In genomic region chr20:46077642-46078305, GRCh38 we compare ENCODE assay signal across 20 cellular contexts. TPM values are rescaled to one million over a fixed set of nuclear protein-coding genes. Genes with fewer than 3 reads are reported as not detected.
DNase-seq lines count a peak whose midpoint lies in the region; ATAC-seq, FAIRE-seq and TF ChIP-seq lines count a peak whose summit lies in the region.
"Had no signal": no experiment of that assay in that cellular context is flagged by ENCODE, and none has a peak within 500 bp of the region (broad histone marks: within the 10 kb centered on the region; RNA-seq: fewer than 3 reads in every experiment).

No MANE protein-coding gene starts in this region.

- TF ChIP-seq EP300 in GM12878 (IDR thresholded peaks at IDR 0.05; ENCODE audit: borderline replicate concordance in 1 of 2, control insufficient read depth in 1 of 2, low read depth in 2 of 2, low read length in 2 of 2) (no peak), neural cell (conservative IDR thresholded peaks at IDR 0.05; ENCODE audit: poor library complexity, severe bottlenecking) (no peak)

- H3K27me3 ChIP-seq in GM12878 (replicated peaks in 1 of 2; ENCODE audit: control insufficient read depth in 2 of 2, insufficient read depth in 2 of 2, low read length in 1 of 2) (no peaks in the 10 kb centered on the region), neural cell (ENCODE audit: insufficient read depth, low read depth, low read length) (no peaks in the 10 kb centered on the region)
- H3K27me3 ChIP-seq: BLaER1 had no signal

- H3K4me1 ChIP-seq in GM12878 (ENCODE audit: control insufficient read depth, insufficient read depth, low read length), result no peaks in the 10 kb centered on the region
- H3K4me1 ChIP-seq: BLaER1 had no signal

- H3K4me2 ChIP-seq in GM12878 (ENCODE audit: control insufficient read depth, insufficient read depth), result no peak overlapping the region
- no peak overlapping the region for H3K4me2 ChIP-seq in neural cell (ENCODE audit: low read length)
- H3K4me2 ChIP-seq: BLaER1 had no signal

- TF ChIP-seq RAD21 in GM12878 (IDR thresholded peaks at IDR 0.05; ENCODE audit: insufficient read depth, low read depth, low read length), result no peak
- TF ChIP-seq RAD21 in neural cell (conservative IDR thresholded peaks at IDR 0.05), result no peak

- POLR2A ChIA-PET in GM12878 (lab: Charles Lee), result interaction anchor here (0.8 to 1.5 kb wide), 2 partner anchors 9 to 11 kb away, joined by 3 to 6 read pairs; no protein-coding TSS in a partner anchor

- RAD21 ChIA-PET in GM12878 (lab: Charles Lee; ENCODE audit: unreplicated experiment), result interaction anchor here (1.1 kb wide), 1 partner anchor 53 kb away, joined by 3 read pairs; no protein-coding TSS in a partner anchor

- SMC1A ChIA-PET in GM12878 (lab: Charles Lee; ENCODE audit: uncharacterized antibody, unreplicated experiment), result interaction anchor here (0.6 to 3.5 kb wide), 2 partner anchors 11 to 48 kb away, joined by 4 to 14 read pairs; no protein-coding TSS in a partner anchor

- H2AFZ ChIP-seq in GM12878 (ENCODE audit: control insufficient read depth, low read depth, low read length) (no peak overlapping the region), neural cell (ENCODE audit: low read depth, low read length) (no peak overlapping the region)
- H2AFZ ChIP-seq: GM23248 had no signal

- DNase-seq in NCI-H2171 treated with DMSO at 0.1 percent for 48 hours (lab: John Stamatoyannopoulos, UW) (peak; percentile 74), NCI-H2171 (lab: John Stamatoyannopoulos, UW) (no peak), GM12878 (ENCODE audit: low read depth, low spot score) (no peak), foreskin melanocyte (peak; percentile 59), RCC 7860 (ENCODE audit: low spot score) (no peak)
- DNase-seq: 8988T; CD4-positive, alpha-beta memory T cell; DMS153; DMS79; GDM1; GM23248 had no signal

- no peak overlapping the region for H3K4me3 ChIP-seq in GM12878
- H3K4me3 ChIP-seq in neural cell (ENCODE audit: low read length), result no peak overlapping the region
- H3K4me3 ChIP-seq: BLaER1, GM23248, HAP-1 had no signal

- no peaks in the 10 kb centered on the region for H3K9me2 ChIP-seq in neural cell (ENCODE audit: insufficient read depth, low read length)

- BruUV-seq in GM12878 (replicated peaks; lab: Mats Ljungman, UMichigan), result no TSS peak

- no peak overlapping the region for H3K9ac ChIP-seq in GM12878 (ENCODE audit: control insufficient read depth, insufficient read depth, low read length)
- no peak overlapping the region for H3K9ac ChIP-seq in neural cell (ENCODE audit: low read length)
- H3K9ac ChIP-seq: BLaER1, GM23248 had no signal

- no peak for TF ChIP-seq CTCF in GM12878 (IDR thresholded peaks at IDR 0.05 in 2 of 3, conservative IDR thresholded peaks at IDR 0.05 in 1 of 3; ENCODE audit: control insufficient read depth in 2 of 3, extremely low read depth in 1 of 3, insufficient read depth in 1 of 3, low read depth in 3 of 3, low read length in 3 of 3)
- no peak for TF ChIP-seq CTCF in neural cell (IDR thresholded peaks at IDR 0.05; ENCODE audit: poor library complexity, severe bottlenecking)

- H4K20me1 ChIP-seq in GM12878 (ENCODE audit: control insufficient read depth, insufficient read depth) (peaks cover 3% of the 10 kb centered on the region; the same call in 1 of the 2 replicates), neural cell (ENCODE audit: insufficient read depth) (peaks cover 3% of the 10 kb centered on the region)

- TF ChIP-seq POLR2A in GM12878 (IDR thresholded peaks at IDR 0.05; ENCODE audit: low read depth, low read length), result 0 out of 2 replicates have a peak, but pooled peaks have one; percentile 23

- no peak overlapping the region for H3K27ac ChIP-seq in GM12878 (ENCODE audit: control insufficient read depth, insufficient read depth)
- H3K27ac ChIP-seq in neural cell (ENCODE audit: low read length), result no peak overlapping the region
- H3K27ac ChIP-seq: BLaER1, GM23248, HL-60 had no signal

- FAIRE-seq in GM12878 (lab: Jason Lieb, UNC) (no peak), RCC 7860 (lab: Jason Lieb, UNC) (no peak)

- ATAC-seq in GM12878 (peak; percentile 52), HG02870 (IDR thresholded peaks at IDR 0.05; ENCODE audit: unreplicated experiment) (no peak)
- ATAC-seq in activated CD4-positive, CD25-positive, alpha-beta regulatory T cell treated with anti-CD3 and anti-CD28 coated beads, Interleukin-2, amount 50 U/mL, for 24 hours, result no peak

- H3F3A ChIP-seq in neural cell (ENCODE audit: insufficient read depth, low read length, poor library complexity, severe bottlenecking), result no peaks in the 10 kb centered on the region

- CTCF ChIA-PET in GM12878 (lab: Yijun Ruan, JAX), result interaction anchor here (0.9 kb wide), 1 partner anchor 11 kb away, joined by 3 read pairs; no protein-coding TSS in a partner anchor

- intact Hi-C loops in GM12878 (cut with micrococcal nuclease; ENCODE audit: unreplicated experiment), result no loop called here

- H3K9me3 ChIP-seq in GM12878 (replicated peaks; ENCODE audit: control insufficient read depth, insufficient read depth, low read length) (no peaks in the 10 kb centered on the region), neural cell (ENCODE audit: low read length) (no peaks in the 10 kb centered on the region)
- H3K9me3 ChIP-seq: BLaER1, HAP-1 had no signal

- peaks cover 24% of the 10 kb centered on the region for H3K79me2 ChIP-seq in GM12878 (ENCODE audit: control insufficient read depth, insufficient read depth, low read length)
- peaks cover 52% of the 10 kb centered on the region for H3K79me2 ChIP-seq in neural cell (replicated peaks; ENCODE audit: insufficient read depth, low read length)

- H3K36me3 ChIP-seq in GM12878 (ENCODE audit: control insufficient read depth in 2 of 2, insufficient read depth in 2 of 2, low read length in 1 of 2) (peaks cover 8 to 32% of the 10 kb centered on the region in 2 experiments), neural cell (ENCODE audit: insufficient read depth, low read length) (peaks cover 9% of the 10 kb centered on the region)
- H3K36me3 ChIP-seq: HAP-1 had no signal

- WGBS in GM12878 (ENCODE audit: insufficient coverage, insufficient replicate concordance, low lambda C conversion rate, missing lambda C conversion rate), result 95% methylated on average over 8 of the region's 8 CpGs

- in situ Hi-C loops in GM12878 (cut with MboI), result no loop called here

RNA-seq across cellular contexts. Expression of gene NCOA5, which starts 12.0 kb away (rescaled TPM):
- total RNA-seq in GM12878 (2013; cell fraction: nucleolus; rRNA removed), result 11.1 and 13.8 TPM in 2 replicates
- 28.9 and 31.8 TPM in 2 replicates for total RNA-seq in GM12878 (2014; rRNA removed)
- 20.8 and 22.5 TPM in 2 replicates for total RNA-seq in GM12878 (2014; rRNA removed; fragmentation: Illumina TruSeq; extraction: Trizol)
- total RNA-seq in GM12878 (2021), result 30.3 and 35.0 TPM in 2 replicates
- polyA plus RNA-seq in GM12878 (2011; ENCODE audit: low read depth), result 11.7 TPM
- polyA plus RNA-seq in GM12878 (2011; rRNA removed), result 21.6 and 29.6 TPM in 2 replicates
- polyA plus RNA-seq in GM12878 (2011; cell fraction: cytosol; rRNA removed), result 22.4 and 24.3 TPM in 2 replicates
- 35.0 and 45.1 TPM in 2 replicates for polyA plus RNA-seq in GM12878 (2011; cell fraction: nucleus; rRNA removed)
- polyA plus RNA-seq in GM12878 (2012), result 13.8 and 18.1 TPM in 2 replicates
- polyA plus RNA-seq in GM12878 (2014; fragmentation: Illumina TruSeq; extraction: Trizol), result 38.1 and 39.0 TPM in 2 replicates
- polyA plus RNA-seq in GM12878 (2014; fragmentation: Nextera tagmentation; extraction: Ambion mirVana), result 1 to 10 TPM; 7.7 to 8.8 TPM
- polyA plus RNA-seq in GM12878 (2014; rRNA removed), result 29.8 and 30.2 TPM in 2 replicates
- polyA plus RNA-seq in GM12878 (2016; fragmentation: Nextera tagmentation; extraction: Ambion mirVana), result 10 to 100 TPM; 30.5 to 35.3 TPM
- 20.5 and 20.7 TPM in 2 replicates for polyA minus RNA-seq in GM12878 (2011; rRNA and poly(A)+ RNA removed)
- 10.7 and 11.1 TPM in 2 replicates for polyA minus RNA-seq in GM12878 (2011; cell fraction: cytosol; rRNA and poly(A)+ RNA removed)
- polyA minus RNA-seq in GM12878 (2011; cell fraction: nucleus; rRNA and poly(A)+ RNA removed), result 7.6 and 13.9 TPM in 2 replicates
- 23.0 and 29.9 TPM in 2 replicates for polyA plus RNA-seq in neural cell
- polyA minus RNA-seq in neural cell, result 41.3 and 41.4 TPM in 2 replicates

RNA-seq across cellular contexts. Expression of gene CD40, which starts 40.3 kb away (rescaled TPM):
- total RNA-seq in GM12878 (2013; cell fraction: nucleolus; rRNA removed), result 203 and 210 TPM in 2 replicates
- 116 and 120 TPM in 2 replicates for total RNA-seq in GM12878 (2014; rRNA removed)
- total RNA-seq in GM12878 (2014; rRNA removed; fragmentation: Illumina TruSeq; extraction: Trizol), result 75.6 and 77.7 TPM in 2 replicates
- total RNA-seq in GM12878 (2021), result 99.0 and 103 TPM in 2 replicates
- 76.0 TPM for polyA plus RNA-seq in GM12878 (2011; ENCODE audit: low read depth)
- 137 and 193 TPM in 2 replicates for polyA plus RNA-seq in GM12878 (2011; rRNA removed)
- 173 and 269 TPM in 2 replicates for polyA plus RNA-seq in GM12878 (2011; cell fraction: cytosol; rRNA removed)
- polyA plus RNA-seq in GM12878 (2011; cell fraction: nucleus; rRNA removed), result 225 and 280 TPM in 2 replicates
- polyA plus RNA-seq in GM12878 (2012), result 109 and 140 TPM in 2 replicates
- polyA plus RNA-seq in GM12878 (2014; fragmentation: Illumina TruSeq; extraction: Trizol), result 105 and 110 TPM in 2 replicates
- polyA plus RNA-seq in GM12878 (2014; fragmentation: Nextera tagmentation; extraction: Ambion mirVana), result 10 to 100 TPM; 40.8 to 71.7 TPM
- polyA plus RNA-seq in GM12878 (2014; rRNA removed), result 145 and 166 TPM in 2 replicates
- polyA plus RNA-seq in GM12878 (2016; fragmentation: Nextera tagmentation; extraction: Ambion mirVana), result 10 to 100 TPM; 75.4 to 80.1 TPM
- 133 and 196 TPM in 2 replicates for polyA minus RNA-seq in GM12878 (2011; rRNA and poly(A)+ RNA removed)
- polyA minus RNA-seq in GM12878 (2011; cell fraction: cytosol; rRNA and poly(A)+ RNA removed), result 45.2 and 54.9 TPM in 2 replicates
- 53.3 and 65.2 TPM in 2 replicates for polyA minus RNA-seq in GM12878 (2011; cell fraction: nucleus; rRNA and poly(A)+ RNA removed)
- polyA plus RNA-seq in neural cell, result not detected in 2 replicates
- not detected in 2 replicates for polyA minus RNA-seq in neural cell
- total RNA-seq: HT1080 had no signal

RNA-seq across cellular contexts. Expression of gene SLC12A5, which starts 48.8 kb away (rescaled TPM):
- 0.23 TPM in 1 of 2 replicates, not detected in the other for total RNA-seq in GM12878 (2013; cell fraction: nucleolus; rRNA removed)
- total RNA-seq in GM12878 (2014; rRNA removed) (0.05 and 0.34 TPM in 2 replicates), GM12878 (2014; rRNA removed; fragmentation: Illumina TruSeq; extraction: Trizol) (0.72 TPM in 1 of 2 replicates, not detected in the other), GM12878 (2021) (2.7 and 3.1 TPM in 2 replicates)
- polyA plus RNA-seq in GM12878 (2011; ENCODE audit: low read depth), result not detected
- polyA plus RNA-seq in GM12878 (2011; rRNA removed) (1.0 and 1.7 TPM in 2 replicates), GM12878 (2014; fragmentation: Illumina TruSeq; extraction: Trizol) (1.9 TPM in 1 of 2 replicates, not detected in the other), GM12878 (2014; fragmentation: Nextera tagmentation; extraction: Ambion mirVana) (under 1 TPM; 0.26 to 0.37 TPM), GM12878 (2014; rRNA removed) (1.3 and 1.6 TPM in 2 replicates), GM12878 (2016; fragmentation: Nextera tagmentation; extraction: Ambion mirVana) (1 to 10 TPM; 1.0 to 1.7 TPM), neural cell (53.1 and 74.4 TPM in 2 replicates)
- polyA plus RNA-seq in GM12878 (2011; cell fraction: cytosol; rRNA removed), result 2.2 and 6.3 TPM in 2 replicates
- 1.1 and 2.2 TPM in 2 replicates for polyA plus RNA-seq in GM12878 (2011; cell fraction: nucleus; rRNA removed)
- polyA plus RNA-seq in GM12878 (2012), result 2.6 and 3.2 TPM in 2 replicates
- polyA minus RNA-seq in GM12878 (2011; rRNA and poly(A)+ RNA removed), result 2.4 TPM in 1 of 2 replicates, not detected in the other
- polyA minus RNA-seq in GM12878 (2011; cell fraction: cytosol; rRNA and poly(A)+ RNA removed), result not detected in 2 replicates
- polyA minus RNA-seq in GM12878 (2011; cell fraction: nucleus; rRNA and poly(A)+ RNA removed), result 0.12 and 0.38 TPM in 2 replicates
- 68.2 and 69.4 TPM in 2 replicates for polyA minus RNA-seq in neural cell
- total RNA-seq: CD4-positive, alpha-beta memory T cell; Daoy; GM23248 had no signal
- polyA plus RNA-seq: CD14-positive monocyte; CD4-positive, alpha-beta memory T cell had no signal

Comparison
In these comparisons a context has a peak if more than half of its experiments do, and no peak if none do; other contexts are left out.
1. DNase-seq: peak in NCI-H2171 treated with DMSO at 0.1 percent for 48 hours (single experiment) and foreskin melanocyte (single experiment); none in NCI-H2171 (single experiment), GM12878 (single experiment) and RCC 7860 (single experiment).
2. RNA of gene CD40, which starts 40.3 kb away (polyA plus RNA-seq): 40.8 to 280 TPM in GM12878; not detected in neural cell; every median in the first group is over 10 times any median in the second.